17 cellular contexts compared by ENCODE assay signal in genomic region chr9:31243386-31243785, GRCh38.
DNase-seq lines count a peak whose midpoint lies in the region; ATAC-seq and TF ChIP-seq lines count a peak whose summit lies in the region.
"Had no signal": no experiment of that assay in that cellular context is flagged by ENCODE, and none has a peak within 500 bp of the region (broad histone marks: within the 10 kb centered on the region; RNA-seq: fewer than 3 reads in every experiment).

No MANE protein-coding gene starts in this region.

- no peaks in the 10 kb centered on the region for H3K9me3 Mint-ChIP-seq in nephron
- H3K9me3 Mint-ChIP-seq: CD4-positive, alpha-beta memory T cell had no signal

- H3K36me3 Mint-ChIP-seq in nephron (ENCODE audit: low read depth) = no peaks in the 10 kb centered on the region
- H3K36me3 Mint-ChIP-seq: CD14-positive monocyte; CD4-positive, alpha-beta memory T cell had no signal

- 72 to 78% methylated on average over 1 of the region's 1 CpG for WGBS in upper lobe of left lung, 2 donors

- no peaks in the 10 kb centered on the region for H3K9me3 ChIP-seq in upper lobe of left lung
- H3K9me3 ChIP-seq: BLaER1, HAP-1 had no signal

- in situ Hi-C loops in SK-MEL-5 (cut with HindIII; ENCODE audit: low pct_unique_long_range_greater_than_20kb, low sequenced_read_pairs) = no loop called here

- TF ChIP-seq CTCF in choroid plexus epithelial cell (conservative IDR thresholded peaks at IDR 0.05; ENCODE audit: low read depth, low read length) (no peak), nephron (IDR thresholded peaks at IDR 0.05; ENCODE audit: unreplicated experiment in 3 of 3) (no peak), retinal pigment epithelial cell (conservative IDR thresholded peaks at IDR 0.05; ENCODE audit: low read depth, low read length) (no peak), upper lobe of left lung (IDR thresholded peaks at IDR 0.05) (no peak)

- H3K27me3 ChIP-seq in upper lobe of left lung = no peaks in the 10 kb centered on the region
- H3K27me3 ChIP-seq: BLaER1 had no signal

- intact Hi-C loops in left colon (cut with DNase I, micrococcal nuclease) = no loop called here

- DNase-seq in SK-MEL-5 (ENCODE audit: low read depth, low spot score) (peak; percentile 11), choroid plexus epithelial cell (ENCODE audit: low read depth) (peak; percentile 67), retinal pigment epithelial cell (ENCODE audit: low read depth) (peak; percentile 56), OCI-M2 (lab: John Stamatoyannopoulos, UW; ENCODE audit: unreplicated experiment) (no peak), left colon (no peak), upper lobe of left lung (no peak), LoVo (ENCODE audit: low spot score) (no peak)
- DNase-seq: 8988T; Calu3; CD4-positive, alpha-beta memory T cell; DMS79 treated with DMSO at 0.1 percent for 48 hours; GF-D8; GM23248 had no signal

- H3K4me1 ChIP-seq in upper lobe of left lung = no peaks in the 10 kb centered on the region
- H3K4me1 ChIP-seq: BLaER1, HAP-1 had no signal

- no peak for TF ChIP-seq POLR2A in upper lobe of left lung (IDR thresholded peaks at IDR 0.05)

- H3K36me3 ChIP-seq in upper lobe of left lung = no peaks in the 10 kb centered on the region
- H3K36me3 ChIP-seq: BLaER1, HAP-1 had no signal

- no peak for TF ChIP-seq EP300 in upper lobe of left lung (IDR thresholded peaks at IDR 0.05)

- ATAC-seq in left colon (no peak), upper lobe of left lung (ENCODE audit: low FRiP score in 2 of 2) (no peak)

- H3K27ac ChIP-seq in upper lobe of left lung = no peak overlapping the region
- H3K27ac ChIP-seq: BLaER1, GM23248 had no signal

- no peak overlapping the region for H3K4me3 Mint-ChIP-seq in nephron
- H3K4me3 Mint-ChIP-seq: CD14-positive monocyte; CD4-positive, alpha-beta memory T cell had no signal

- peak overlapping the region; percentile 13 to 39 (median 18) for H3K27ac Mint-ChIP-seq in nephron
- H3K27ac Mint-ChIP-seq: CD14-positive monocyte; CD4-positive, alpha-beta memory T cell had no signal

- H3K27me3 Mint-ChIP-seq in nephron (ENCODE audit: low read depth) = no peaks in the 10 kb centered on the region
- H3K27me3 Mint-ChIP-seq: CD4-positive, alpha-beta memory T cell had no signal

- H3K4me3 ChIP-seq in choroid plexus epithelial cell (ENCODE audit: low read depth, low read length) (no peak overlapping the region), retinal pigment epithelial cell (ENCODE audit: low read length) (no peak overlapping the region), upper lobe of left lung (no peak overlapping the region)
- H3K4me3 ChIP-seq: BLaER1, GM23248, HAP-1 had no signal

- H3K4me1 Mint-ChIP-seq in nephron = peaks cover 22% of the 10 kb centered on the region
- H3K4me1 Mint-ChIP-seq: CD14-positive monocyte had no signal

Comparison
In these comparisons a context has a peak if more than half of its experiments do, and no peak if none do; other contexts are left out.
1. DNase-seq: peak in SK-MEL-5 (single experiment), choroid plexus epithelial cell (single experiment) and retinal pigment epithelial cell (single experiment); none in OCI-M2 (single experiment), left colon (0 of 2), upper lobe of left lung (0 of 2) and LoVo (single experiment).